ENCODE assay signal across 1 cellular context in genomic region chr7:15546272-15546792, GRCh38.
TF ChIP-seq lines count a peak whose summit lies in the region.

No MANE protein-coding gene starts in this region.

TF ChIP-seq in H1, 55 proteins besides CTCF, POLR2A, EP300 and RAD21:
- no peak for TF ChIP-seq JUN (IDR thresholded peaks at IDR 0.05; ENCODE audit: low read depth, low read length)
- TF ChIP-seq CBX5 (IDR thresholded peaks at IDR 0.05; ENCODE audit: low read depth, low read length), result no peak
- TF ChIP-seq HDAC2 (IDR thresholded peaks at IDR 0.05; ENCODE audit: borderline replicate concordance in 1 of 2, low read depth in 2 of 2, low read length in 2 of 2), result no peak
- no peak for TF ChIP-seq TAF1 (IDR thresholded peaks at IDR 0.05; ENCODE audit: low read depth, low read length)
- TF ChIP-seq, protein P1, sequence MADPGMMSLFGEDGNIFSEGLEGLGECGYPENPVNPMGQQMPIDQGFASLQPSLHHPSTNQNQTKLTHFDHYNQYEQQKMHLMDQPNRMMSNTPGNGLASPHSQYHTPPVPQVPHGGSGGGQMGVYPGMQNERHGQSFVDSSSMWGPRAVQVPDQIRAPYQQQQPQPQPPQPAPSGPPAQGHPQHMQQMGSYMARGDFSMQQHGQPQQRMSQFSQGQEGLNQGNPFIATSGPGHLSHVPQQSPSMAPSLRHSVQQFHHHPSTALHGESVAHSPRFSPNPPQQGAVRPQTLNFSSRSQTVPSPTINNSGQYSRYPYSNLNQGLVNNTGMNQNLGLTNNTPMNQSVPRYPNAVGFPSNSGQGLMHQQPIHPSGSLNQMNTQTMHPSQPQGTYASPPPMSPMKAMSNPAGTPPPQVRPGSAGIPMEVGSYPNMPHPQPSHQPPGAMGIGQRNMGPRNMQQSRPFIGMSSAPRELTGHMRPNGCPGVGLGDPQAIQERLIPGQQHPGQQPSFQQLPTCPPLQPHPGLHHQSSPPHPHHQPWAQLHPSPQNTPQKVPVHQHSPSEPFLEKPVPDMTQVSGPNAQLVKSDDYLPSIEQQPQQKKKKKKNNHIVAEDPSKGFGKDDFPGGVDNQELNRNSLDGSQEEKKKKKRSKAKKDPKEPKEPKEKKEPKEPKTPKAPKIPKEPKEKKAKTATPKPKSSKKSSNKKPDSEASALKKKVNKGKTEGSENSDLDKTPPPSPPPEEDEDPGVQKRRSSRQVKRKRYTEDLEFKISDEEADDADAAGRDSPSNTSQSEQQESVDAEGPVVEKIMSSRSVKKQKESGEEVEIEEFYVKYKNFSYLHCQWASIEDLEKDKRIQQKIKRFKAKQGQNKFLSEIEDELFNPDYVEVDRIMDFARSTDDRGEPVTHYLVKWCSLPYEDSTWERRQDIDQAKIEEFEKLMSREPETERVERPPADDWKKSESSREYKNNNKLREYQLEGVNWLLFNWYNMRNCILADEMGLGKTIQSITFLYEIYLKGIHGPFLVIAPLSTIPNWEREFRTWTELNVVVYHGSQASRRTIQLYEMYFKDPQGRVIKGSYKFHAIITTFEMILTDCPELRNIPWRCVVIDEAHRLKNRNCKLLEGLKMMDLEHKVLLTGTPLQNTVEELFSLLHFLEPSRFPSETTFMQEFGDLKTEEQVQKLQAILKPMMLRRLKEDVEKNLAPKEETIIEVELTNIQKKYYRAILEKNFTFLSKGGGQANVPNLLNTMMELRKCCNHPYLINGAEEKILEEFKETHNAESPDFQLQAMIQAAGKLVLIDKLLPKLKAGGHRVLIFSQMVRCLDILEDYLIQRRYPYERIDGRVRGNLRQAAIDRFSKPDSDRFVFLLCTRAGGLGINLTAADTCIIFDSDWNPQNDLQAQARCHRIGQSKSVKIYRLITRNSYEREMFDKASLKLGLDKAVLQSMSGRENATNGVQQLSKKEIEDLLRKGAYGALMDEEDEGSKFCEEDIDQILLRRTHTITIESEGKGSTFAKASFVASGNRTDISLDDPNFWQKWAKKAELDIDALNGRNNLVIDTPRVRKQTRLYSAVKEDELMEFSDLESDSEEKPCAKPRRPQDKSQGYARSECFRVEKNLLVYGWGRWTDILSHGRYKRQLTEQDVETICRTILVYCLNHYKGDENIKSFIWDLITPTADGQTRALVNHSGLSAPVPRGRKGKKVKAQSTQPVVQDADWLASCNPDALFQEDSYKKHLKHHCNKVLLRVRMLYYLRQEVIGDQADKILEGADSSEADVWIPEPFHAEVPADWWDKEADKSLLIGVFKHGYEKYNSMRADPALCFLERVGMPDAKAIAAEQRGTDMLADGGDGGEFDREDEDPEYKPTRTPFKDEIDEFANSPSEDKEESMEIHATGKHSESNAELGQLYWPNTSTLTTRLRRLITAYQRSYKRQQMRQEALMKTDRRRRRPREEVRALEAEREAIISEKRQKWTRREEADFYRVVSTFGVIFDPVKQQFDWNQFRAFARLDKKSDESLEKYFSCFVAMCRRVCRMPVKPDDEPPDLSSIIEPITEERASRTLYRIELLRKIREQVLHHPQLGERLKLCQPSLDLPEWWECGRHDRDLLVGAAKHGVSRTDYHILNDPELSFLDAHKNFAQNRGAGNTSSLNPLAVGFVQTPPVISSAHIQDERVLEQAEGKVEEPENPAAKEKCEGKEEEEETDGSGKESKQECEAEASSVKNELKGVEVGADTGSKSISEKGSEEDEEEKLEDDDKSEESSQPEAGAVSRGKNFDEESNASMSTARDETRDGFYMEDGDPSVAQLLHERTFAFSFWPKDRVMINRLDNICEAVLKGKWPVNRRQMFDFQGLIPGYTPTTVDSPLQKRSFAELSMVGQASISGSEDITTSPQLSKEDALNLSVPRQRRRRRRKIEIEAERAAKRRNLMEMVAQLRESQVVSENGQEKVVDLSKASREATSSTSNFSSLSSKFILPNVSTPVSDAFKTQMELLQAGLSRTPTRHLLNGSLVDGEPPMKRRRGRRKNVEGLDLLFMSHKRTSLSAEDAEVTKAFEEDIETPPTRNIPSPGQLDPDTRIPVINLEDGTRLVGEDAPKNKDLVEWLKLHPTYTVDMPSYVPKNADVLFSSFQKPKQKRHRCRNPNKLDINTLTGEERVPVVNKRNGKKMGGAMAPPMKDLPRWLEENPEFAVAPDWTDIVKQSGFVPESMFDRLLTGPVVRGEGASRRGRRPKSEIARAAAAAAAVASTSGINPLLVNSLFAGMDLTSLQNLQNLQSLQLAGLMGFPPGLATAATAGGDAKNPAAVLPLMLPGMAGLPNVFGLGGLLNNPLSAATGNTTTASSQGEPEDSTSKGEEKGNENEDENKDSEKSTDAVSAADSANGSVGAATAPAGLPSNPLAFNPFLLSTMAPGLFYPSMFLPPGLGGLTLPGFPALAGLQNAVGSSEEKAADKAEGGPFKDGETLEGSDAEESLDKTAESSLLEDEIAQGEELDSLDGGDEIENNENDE (IDR thresholded peaks at IDR 0.05; ENCODE audit: insufficient replicate concordance, low read length), result no peak
- no peak for TF ChIP-seq TAF7 (optimal IDR thresholded peaks at IDR 0.05; ENCODE audit: borderline replicate concordance, low read depth, low read length)
- no peak for TF ChIP-seq RNF2 (IDR thresholded peaks at IDR 0.05; ENCODE audit: borderline replicate concordance, low read depth, low read length, missing control alignments, poor library complexity, severe bottlenecking)
- TF ChIP-seq SP1 (IDR thresholded peaks at IDR 0.05; ENCODE audit: low read depth, low read length), result no peak
- TF ChIP-seq SIX5 (IDR thresholded peaks at IDR 0.05; ENCODE audit: low read depth, low read length), result no peak
- no peak for TF ChIP-seq POLR2AphosphoS5 (IDR thresholded peaks at IDR 0.05; ENCODE audit: low read depth, low read length)
- TF ChIP-seq JUND (IDR thresholded peaks at IDR 0.05; ENCODE audit: low read length), result no peak
- TF ChIP-seq SAP30 (IDR thresholded peaks at IDR 0.05; ENCODE audit: insufficient read depth, insufficient replicate concordance, low read length), result no peak
- TF ChIP-seq CHD1 (IDR thresholded peaks at IDR 0.05; ENCODE audit: low read depth, low read length), result no peak
- TF ChIP-seq SP2 (IDR thresholded peaks at IDR 0.05; ENCODE audit: low read length), result no peak
- TF ChIP-seq KDM5A (IDR thresholded peaks at IDR 0.05; ENCODE audit: low read length), result no peak
- TF ChIP-seq TEAD4 (IDR thresholded peaks at IDR 0.05; ENCODE audit: low read depth, low read length), result no peak
- no peak for TF ChIP-seq ASH2L (IDR thresholded peaks at IDR 0.05; ENCODE audit: low read length)
- TF ChIP-seq TBP (IDR thresholded peaks at IDR 0.05; ENCODE audit: low read depth, low read length), result no peak
- TF ChIP-seq ATF3 (IDR thresholded peaks at IDR 0.05; ENCODE audit: insufficient read depth, low read depth, low read length), result no peak
